In the genomic region with DNA sequence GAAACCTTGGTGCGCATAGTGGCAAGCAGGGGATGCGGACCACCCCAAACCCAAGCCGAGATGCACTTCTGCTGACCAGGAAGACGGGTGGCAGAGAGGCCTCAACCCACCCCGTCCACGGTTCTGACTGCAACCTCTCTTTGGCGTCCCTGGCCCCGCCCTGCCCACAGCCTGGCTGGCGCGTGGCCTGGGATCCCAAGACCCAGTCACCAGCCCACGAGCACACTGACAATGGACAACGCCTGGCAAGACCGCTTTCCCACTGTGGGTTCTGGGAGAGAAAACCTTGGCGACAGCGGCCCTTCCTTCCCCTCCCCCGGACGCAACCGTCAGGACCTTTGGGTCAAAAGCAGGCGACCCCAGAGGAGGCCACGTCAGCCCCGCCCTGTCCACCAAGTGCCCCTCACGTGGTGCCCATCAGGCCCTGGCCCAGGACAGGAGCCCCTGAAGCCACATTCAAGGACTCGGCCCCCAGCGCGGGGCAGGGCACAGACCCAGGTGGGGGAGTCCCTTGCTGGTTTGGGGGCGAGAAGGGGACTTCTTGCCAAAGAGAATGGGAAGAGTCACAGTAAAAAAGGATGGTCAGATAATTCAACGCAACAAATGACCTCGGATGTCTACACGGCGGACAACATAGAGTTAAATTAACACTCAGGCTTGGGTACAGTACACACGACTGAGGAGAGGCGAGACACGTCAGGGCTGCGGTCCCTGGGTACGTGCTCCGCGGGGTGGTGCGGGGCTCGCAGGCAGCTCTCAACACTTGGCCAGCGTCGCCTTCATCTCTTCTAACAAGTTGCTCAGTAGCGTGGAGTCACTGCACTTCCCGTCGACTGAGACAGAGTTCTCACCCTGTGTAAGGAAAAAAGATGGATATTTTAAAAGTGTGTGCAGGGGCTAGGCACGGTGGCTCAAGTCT, we compare ENCODE assay signal across 24 cellular contexts. TPM values are rescaled to one million over a fixed set of nuclear protein-coding genes. Genes with fewer than 3 reads are reported as not detected.
DNase-seq lines count a peak whose midpoint lies in the region; ATAC-seq lines count a peak whose summit lies in the region.
"Had no signal": no experiment of that assay in that cellular context is flagged by ENCODE, and none has a peak within 500 bp of the region (broad histone marks: within the 10 kb centered on the region; RNA-seq: fewer than 3 reads in every experiment).

No MANE protein-coding gene starts in this region.

- no peaks in the 10 kb centered on the region for H3K27me3 Mint-ChIP-seq in T-helper 17 cell
- H3K27me3 Mint-ChIP-seq: activated B cell treated with CpG ODN at 0.5 μM for 24 hours; activated CD8-positive, alpha-beta T cell treated with anti-CD3 and anti-CD28 coated beads for 36 hours; IgD-negative memory B cell; natural killer cell treated with Interleukin-12 subunit alpha and Interleukin-12 subunit beta and Interleukin-15 and Interleukin-18, amount 100 ng/mL, for 72 hours; type B pancreatic cell had no signal

- H3K27me3 ChIP-seq in H7 (ENCODE audit: control insufficient read depth, insufficient read depth, low read length), result no peaks in the 10 kb centered on the region
- H3K27me3 ChIP-seq: body of pancreas, MG63 had no signal

- peaks cover 15% of the 10 kb centered on the region for H3K36me3 ChIP-seq in H7 (replicated peaks; ENCODE audit: control insufficient read depth, insufficient read depth, low read length)

- no peak overlapping the region for H3K4me3 Mint-ChIP-seq in T-helper 17 cell
- H3K4me3 Mint-ChIP-seq: activated B cell treated with CpG ODN at 0.5 μM for 24 hours; activated CD8-positive, alpha-beta T cell treated with anti-CD3 and anti-CD28 coated beads for 36 hours; endodermal cell; mesothelial cell of epicardium; natural killer cell treated with Interleukin-12 subunit alpha and Interleukin-12 subunit beta and Interleukin-15 and Interleukin-18, amount 100 ng/mL, for 72 hours; type B pancreatic cell had no signal

- H3K9me3 ChIP-seq in T-helper 17 cell (ENCODE audit: control insufficient read depth, low read length, poor library complexity, severe bottlenecking), result no peaks in the 10 kb centered on the region
- H3K9me3 ChIP-seq: body of pancreas, MG63, SK-N-SH had no signal

- H3K4me3 ChIP-seq in H7 (ENCODE audit: insufficient read depth, low read depth, low read length), result no peak overlapping the region
- H3K4me3 ChIP-seq: body of pancreas, MG63 had no signal

- peak overlapping the region; percentile 19 for H3K27ac Mint-ChIP-seq in T-helper 17 cell
- H3K27ac Mint-ChIP-seq: activated B cell treated with CpG ODN at 0.5 μM for 24 hours; activated CD8-positive, alpha-beta T cell treated with anti-CD3 and anti-CD28 coated beads for 36 hours; endodermal cell; mesothelial cell of epicardium; natural killer cell treated with Interleukin-12 subunit alpha and Interleukin-12 subunit beta and Interleukin-15 and Interleukin-18, amount 100 ng/mL, for 72 hours; type B pancreatic cell had no signal

- H3K4me1 Mint-ChIP-seq in T-helper 17 cell, result peaks cover 7% of the 10 kb centered on the region

- H3K27ac ChIP-seq in cingulate gyrus (ENCODE audit: low read depth, low read length), result peak overlapping the region; percentile 49
- H3K27ac ChIP-seq: body of pancreas, HL-60 had no signal

- peaks cover 5% of the 10 kb centered on the region for H3K36me3 Mint-ChIP-seq in T-helper 17 cell (ENCODE audit: low read depth)

- ATAC-seq in T-helper 17 cell, result no peak
- ATAC-seq: activated CD8-positive, alpha-beta T cell treated with anti-CD3 and anti-CD28 coated beads for 36 hours; body of pancreas; natural killer cell treated with Interleukin-12 subunit alpha and Interleukin-12 subunit beta and Interleukin-15 and Interleukin-18, amount 100 ng/mL, for 72 hours; stimulated activated naive CD8-positive, alpha-beta T cell treated with anti-CD3 and anti-CD28 coated beads, Interleukin-15, Interleukin-2, amounts not matched to agents 100 U/mL and 50 U/mL, for 24 hours had no signal

- DNase-seq in T-helper 17 cell (no peak), putamen (ENCODE audit: low spot score) (peak; percentile 78), NCI-H2107 treated with DMSO at 0.1 percent for 48 hours (lab: John Stamatoyannopoulos, UW; ENCODE audit: unreplicated experiment) (no peak), H7 (no peak)
- DNase-seq: activated B cell treated with CpG ODN at 0.5 μM for 24 hours; activated CD8-positive, alpha-beta T cell treated with anti-CD3 and anti-CD28 coated beads for 36 hours; activated naive CD4-positive, alpha-beta T cell treated with anti-CD3 and anti-CD28 coated beads, Interleukin-2, amount 50 U/mL, for 16 hours; activated T-cell treated with anti-CD3 and anti-CD28 coated beads, Interleukin-2, amount 50 U/mL, for 1 hour; body of pancreas; DMS79 treated with DMSO at 0.1 percent for 48 hours; endodermal cell; MG63; NCI-H1417 treated with DMSO at 0.1 percent for 48 hours; NCI-H526; RPMI8226; SK-N-SH; stimulated activated naive CD8-positive, alpha-beta T cell treated with anti-CD3 and anti-CD28 coated beads, Interleukin-15, Interleukin-2, amounts not matched to agents 100 U/mL and 50 U/mL, for 24 hours; T-helper 9 cell had no signal

RNA-seq across cellular contexts. Expression of a gene that starts 5.0 kb away (rescaled TPM):
- total RNA-seq in T-helper 17 cell, result 10 to 100 TPM; 12.3 to 19.8 TPM
- 0.80 and 0.81 TPM in 2 replicates for total RNA-seq in H7 (2014; rRNA removed; shearing (Covaris generic))

RNA-seq across cellular contexts. Expression of a gene that starts 5.5 kb away (rescaled TPM):
- 100 to 1,000 TPM; 108 to 162 TPM for total RNA-seq in T-helper 17 cell
- total RNA-seq in H7 (2014; rRNA removed; shearing (Covaris generic)), result 7.7 and 8.9 TPM in 2 replicates

RNA-seq across cellular contexts. Expression of a gene that starts 49.7 kb away (rescaled TPM):
- total RNA-seq in T-helper 17 cell, result 10 to 100 TPM; 82.2 to 86.0 TPM
- total RNA-seq in H7 (2014; rRNA removed; shearing (Covaris generic)), result 175 and 177 TPM in 2 replicates

RNA-seq across cellular contexts. Expression of a gene that starts 50.6 kb away (rescaled TPM):
- 100 to 1,000 TPM; 256 to 288 TPM for total RNA-seq in T-helper 17 cell
- 130 and 135 TPM in 2 replicates for total RNA-seq in H7 (2014; rRNA removed; shearing (Covaris generic))

Comparison
In these comparisons a context has a peak if more than half of its experiments do, and no peak if none do; other contexts are left out.
1. RNA of a gene that starts 5.5 kb away (total RNA-seq): 108 to 162 TPM in T-helper 17 cell; 7.7 to 8.9 TPM in H7; every median in the first group is over 10 times any median in the second.